Comparison of ENCODE assay signal across 21 cellular contexts in the genomic region with DNA sequence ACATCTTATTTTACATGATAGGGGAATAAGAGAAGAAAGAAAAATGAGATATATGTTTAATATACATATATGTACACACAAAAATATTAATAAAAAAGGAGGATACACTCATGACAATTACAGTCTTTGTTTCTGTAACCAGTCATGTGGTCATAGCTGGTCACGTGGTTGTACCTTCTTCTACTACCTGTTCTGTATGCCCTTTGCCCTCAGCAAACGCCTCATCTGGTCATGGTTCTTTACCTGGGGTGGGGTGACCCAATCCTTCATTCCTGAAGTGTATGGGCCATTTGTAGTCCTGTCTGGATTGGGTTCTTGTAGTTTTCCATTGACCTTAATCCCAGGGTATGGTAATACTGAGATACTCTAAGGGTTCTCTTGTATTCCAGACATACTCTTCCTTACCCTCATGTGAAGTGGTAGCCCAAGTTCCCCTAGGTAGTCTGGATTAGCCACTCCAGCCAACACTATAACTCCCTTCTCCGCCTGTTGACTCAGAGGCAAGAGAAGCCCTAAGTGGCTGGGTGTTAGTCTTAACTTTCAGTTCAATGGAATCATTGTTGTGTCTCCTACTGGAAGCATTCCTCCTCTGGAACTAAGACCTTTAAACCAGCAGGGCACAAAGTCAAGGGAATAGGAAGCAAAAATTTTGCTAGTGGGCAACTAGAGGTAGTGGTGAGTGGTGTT. TPM values are rescaled to one million over a fixed set of nuclear protein-coding genes. Genes with fewer than 3 reads are reported as not detected.
DNase-seq lines count a peak whose midpoint lies in the region; ATAC-seq, FAIRE-seq and TF ChIP-seq lines count a peak whose summit lies in the region.
"Had no signal": no experiment of that assay in that cellular context is flagged by ENCODE, and none has a peak within 500 bp of the region (broad histone marks: within the 10 kb centered on the region; RNA-seq: fewer than 3 reads in every experiment).

No MANE protein-coding gene starts in this region.

- H3K4me2 ChIP-seq in HepG2 (ENCODE audit: low read depth, low read length), result no peak overlapping the region

- intact Hi-C loops in HepG2 (cut with micrococcal nuclease; ENCODE audit: unreplicated experiment) (no loop called here), right lobe of liver (cut with DNase I) (no loop called here)

- in situ Hi-C loops in HepG2 (cut with HindIII; ENCODE audit: extremely low pct_ligation_motif_present, low pct_unique_long_range_greater_than_20kb), result no loop called here

- H3K9me3 ChIP-seq in HepG2 (ENCODE audit: low read length), result no peaks in the 10 kb centered on the region
- no peaks in the 10 kb centered on the region for H3K9me3 ChIP-seq in right lobe of liver
- H3K9me3 ChIP-seq in small intestine (ENCODE audit: control insufficient read depth, low read depth), result no peaks in the 10 kb centered on the region
- H3K9me3 ChIP-seq: Caco-2 had no signal

- ATAC-seq in HepG2, result no peak
- no peak for ATAC-seq in right lobe of liver
- peak; percentile 15 for ATAC-seq in esophagus mucosa
- ATAC-seq in HG03378 (IDR thresholded peaks at IDR 0.05; ENCODE audit: unreplicated experiment), result no peak
- ATAC-seq in HG02840 (IDR thresholded peaks at IDR 0.05; ENCODE audit: low FRiP score, unreplicated experiment), result no peak

- 7% methylated on average over 3 of the region's 3 CpGs for WGBS in HepG2 (ENCODE audit: low lambda C conversion rate)
- WGBS in right lobe of liver (ENCODE audit: insufficient coverage, low coverage, low lambda C conversion rate, missing lambda C conversion rate), result 62% methylated on average over 3 of the region's 3 CpGs
- 42 to 67% (median 51%) methylated on average over 3 of the region's 3 CpGs for WGBS in small intestine, 3 donors

- BruUV-seq in HepG2 (replicated peaks; lab: Mats Ljungman, UMichigan), result no TSS peak

- CTCF ChIA-PET in HepG2 (lab: Yijun Ruan, JAX; ENCODE audit: low intra/inter-chr PET ratio, low total read pairs), result no interaction called here

- H3K27me3 ChIP-seq in HepG2 (ENCODE audit: control insufficient read depth in 1 of 2, insufficient read depth in 2 of 2, low read length in 2 of 2) (no peaks in the 10 kb centered on the region), right lobe of liver (no peaks in the 10 kb centered on the region), small intestine (ENCODE audit: control insufficient read depth in 2 of 2, insufficient read depth in 2 of 2, low read length in 2 of 2) (no peaks in the 10 kb centered on the region)

- H3K4me1 ChIP-seq in HepG2 (ENCODE audit: insufficient read depth, low read length) (no peaks in the 10 kb centered on the region), right lobe of liver (peaks cover 0 to under 1% (median 0%) of the 10 kb centered on the region in 4 donors), small intestine (ENCODE audit: control insufficient read depth in 2 of 2, insufficient read depth in 1 of 2, low read depth in 1 of 2, low read length in 1 of 2) (no peaks in the 10 kb centered on the region)
- H3K4me1 ChIP-seq: Caco-2 had no signal

- H3K36me3 ChIP-seq in HepG2 (replicated peaks in 1 of 2; ENCODE audit: control insufficient read depth in 1 of 2, insufficient read depth in 2 of 2, low read length in 2 of 2) (no peaks in the 10 kb centered on the region), right lobe of liver (no peaks in the 10 kb centered on the region), small intestine (ENCODE audit: control insufficient read depth in 2 of 2, insufficient read depth in 2 of 2, low read length in 2 of 2) (no peaks in the 10 kb centered on the region)

- no peak for FAIRE-seq in HepG2 (lab: Jason Lieb, UNC)
- no peak for FAIRE-seq in small intestine (lab: Jason Lieb, UNC)
- FAIRE-seq: A204.1, G401.6, GM12892, H1 had no signal

- H3K79me2 ChIP-seq in HepG2 (ENCODE audit: insufficient read depth, low read length), result no peaks in the 10 kb centered on the region

- no peak for TF ChIP-seq RAD21 in HepG2 (CRISPR knock-in tag; IDR thresholded peaks at IDR 0.05)

- DNase-seq in HepG2 (ENCODE audit: low spot score) (no peak), right lobe of liver (no peak), small intestine (peak; percentile 64)
- DNase-seq: ACHN; C1 segment of cervical spinal cord; Caco-2; CD4-positive, alpha-beta memory T cell; DMS153; DND-41; GM23248; H7; HCEC 1CT had no signal

- POLR2A ChIA-PET in HepG2 (lab: Yijun Ruan, JAX), result no interaction called here

- no peak overlapping the region for H3K9ac ChIP-seq in HepG2 (ENCODE audit: insufficient read depth, low read depth, low read length)
- H3K9ac ChIP-seq: GM23248 had no signal

- H2AFZ ChIP-seq in HepG2 (ENCODE audit: low read length), result no peak overlapping the region
- H2AFZ ChIP-seq: GM23248 had no signal

- H3K4me3 ChIP-seq in HepG2 (replicated peaks in 1 of 3; ENCODE audit: insufficient read depth in 1 of 3, low read depth in 2 of 3, low read length in 3 of 3) (no peak overlapping the region), right lobe of liver (no peak overlapping the region), small intestine (ENCODE audit: low read depth in 1 of 2, low read length in 2 of 2) (no peak overlapping the region)
- H3K4me3 ChIP-seq: GM23248 had no signal

- no peak for TF ChIP-seq CTCF in HepG2 (CRISPR knock-in tag; IDR thresholded peaks at IDR 0.05)
- TF ChIP-seq CTCF in right lobe of liver (IDR thresholded peaks at IDR 0.05), result no peak

- H3K27ac ChIP-seq in HepG2 (ENCODE audit: extremely low read length, insufficient read depth, low read length), result no peak overlapping the region
- no peak overlapping the region for H3K27ac ChIP-seq in right lobe of liver
- H3K27ac ChIP-seq in small intestine (ENCODE audit: low read depth in 1 of 2, low read length in 1 of 2), result no peak overlapping the region
- H3K27ac ChIP-seq: 22Rv1, GM23248 had no signal

- no peak for TF ChIP-seq EP300 in HepG2 (IDR thresholded peaks at IDR 0.05; ENCODE audit: low read depth in 2 of 2, low read length in 2 of 2)
- TF ChIP-seq EP300 in HepG2 (CRISPR knock-in tag; IDR thresholded peaks at IDR 0.05; ENCODE audit: borderline replicate concordance), result no peak

- no peaks in the 10 kb centered on the region for H4K20me1 ChIP-seq in HepG2 (ENCODE audit: insufficient read depth, low read length)

- TF ChIP-seq POLR2A in HepG2 (IDR thresholded peaks at IDR 0.05; ENCODE audit: insufficient read depth in 1 of 2, low read depth in 2 of 2, low read length in 2 of 2) (no peak), right lobe of liver (IDR thresholded peaks at IDR 0.05) (no peak)

TF ChIP-seq in HepG2, 621 proteins besides CTCF, POLR2A, EP300 and RAD21:
- TF ChIP-seq ZNF224 (CRISPR knock-in tag; IDR thresholded peaks at IDR 0.05) (no peak), RAD51 (IDR thresholded peaks at IDR 0.05; ENCODE audit: borderline replicate concordance) (peak; percentile 33; the same call in 1 of the 2 replicates)

RNA-seq across cellular contexts. Expression of a gene that starts 47.3 kb away (rescaled TPM):
- not detected in 2 replicates for total RNA-seq in HepG2 (2016; rRNA removed; fragmentation: Illumina TruSeq; extraction: Trizol)
- not detected in 2 replicates for total RNA-seq in HepG2 (2016; cell fraction: cytosol; rRNA removed; fragmentation: Illumina TruSeq; extraction: Trizol; ENCODE audit: low read depth)
- not detected in 2 replicates for total RNA-seq in HepG2 (2016; cell fraction: insoluble cytoplasmic fraction; rRNA removed; fragmentation: Illumina TruSeq; extraction: Trizol)
- total RNA-seq in HepG2 (2016; cell fraction: membrane; rRNA removed; fragmentation: Illumina TruSeq; extraction: Trizol), result not detected in 2 replicates
- not detected in 2 replicates for total RNA-seq in HepG2 (2016; cell fraction: nucleus; rRNA removed; fragmentation: Illumina TruSeq; extraction: Trizol)
- not detected in 2 replicates for polyA plus RNA-seq in HepG2 (2011; rRNA removed)
- polyA plus RNA-seq in HepG2 (2011; cell fraction: cytosol; rRNA removed), result not detected in 2 replicates
- not detected in 2 replicates for polyA plus RNA-seq in HepG2 (2011; cell fraction: nucleus; rRNA removed)
- polyA plus RNA-seq in HepG2 (2012), result not detected in 2 replicates
- polyA plus RNA-seq in HepG2 (2016; cell fraction: cytosol; fragmentation: Illumina TruSeq; extraction: Trizol; ENCODE audit: low read depth), result not detected in 2 replicates
- not detected in 2 replicates for polyA plus RNA-seq in HepG2 (2016; cell fraction: insoluble cytoplasmic fraction; fragmentation: Illumina TruSeq; extraction: Trizol; ENCODE audit: low read depth)
- not detected in 2 replicates for polyA plus RNA-seq in HepG2 (2016; cell fraction: membrane; fragmentation: Illumina TruSeq; extraction: Trizol; ENCODE audit: low read depth)
- not detected in 2 replicates for polyA plus RNA-seq in HepG2 (2016; cell fraction: nucleus; fragmentation: Illumina TruSeq; extraction: Trizol; ENCODE audit: insufficient read depth, low read depth)
- polyA minus RNA-seq in HepG2 (2011; rRNA and poly(A)+ RNA removed; ENCODE audit: low replicate concordance), result not detected in 2 replicates
- not detected in 2 replicates for polyA minus RNA-seq in HepG2 (2011; cell fraction: cytosol; rRNA and poly(A)+ RNA removed)
- not detected in 2 replicates for polyA minus RNA-seq in HepG2 (2011; cell fraction: nucleus; rRNA and poly(A)+ RNA removed)
- total RNA-seq in right lobe of liver, result not detected
- total RNA-seq in esophagus mucosa, result 134 TPM
- polyA plus RNA-seq in small intestine, result 100 to 1,000 TPM; 168 to 190 (median 173) TPM
- total RNA-seq: Caco-2; CD4-positive, alpha-beta memory T cell; GM23248; H1; H7 had no signal
- polyA plus RNA-seq: BJ; CD4-positive, alpha-beta memory T cell; GM23248; H1 had no signal

Comparison
In these comparisons a context has a peak if more than half of its experiments do, and no peak if none do; other contexts are left out.
1. RNA of a gene that starts 47.3 kb away (total RNA-seq): 134 TPM in esophagus mucosa (single experiment); not detected in HepG2 and not detected in right lobe of liver; every median in the first group is over 100 times any median in the second.